In the genomic region with DNA sequence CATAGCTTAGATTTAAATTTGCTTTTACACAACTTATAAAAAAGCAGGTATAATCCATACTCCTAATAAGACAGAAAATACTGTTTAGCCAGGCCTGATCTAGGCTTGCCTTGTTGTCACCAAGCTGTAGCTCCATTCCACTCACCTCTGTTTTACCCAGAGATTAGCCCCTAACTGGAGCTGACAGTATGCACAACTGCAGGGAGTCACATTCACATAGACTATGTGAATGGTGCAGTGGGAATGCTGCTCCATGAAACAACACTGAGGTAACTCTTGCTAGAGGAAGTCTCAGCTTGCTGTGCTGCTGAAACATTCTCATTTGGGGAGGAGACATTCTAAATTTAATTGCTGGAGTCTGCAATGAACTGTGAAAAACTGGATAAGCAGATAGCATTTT, we compare ENCODE assay signal across 14 cellular contexts.
"Had no signal": no experiment of that assay in that cellular context is flagged by ENCODE, and none has a peak within 500 bp of the region (broad histone marks: within the 10 kb centered on the region; RNA-seq: fewer than 3 reads in every experiment).

No MANE protein-coding gene starts in this region.

- DNase-seq: activated CD4-positive, alpha-beta memory T cell treated with anti-CD3 and anti-CD28 coated beads for 36 hours; foreskin melanocyte; heart right ventricle; left colon; mucosa of descending colon; naive thymus-derived CD8-positive, alpha-beta T cell; nucleus accumbens; spleen; stimulated activated CD4-positive, alpha-beta T cell treated with anti-CD3 and anti-CD28 coated beads, Interleukin-1b, Interleukin-23, amount 100 ng/mL, for 48 hours; stimulated activated naive B cell treated with anti-CD40 and anti-IgM and Interleukin-4, amounts not matched to agents 10 μg/mL and 1 μg/mL and 100 μg/mL, for 72 hours; T-helper 9 cell had no signal

- H3K9me3 ChIP-seq: ascending aorta, mucosa of descending colon had no signal

- H3K4me1 ChIP-seq: ascending aorta, heart right ventricle, spleen, tibial nerve had no signal

- ATAC-seq: heart right ventricle; left colon; mucosa of descending colon; naive thymus-derived CD8-positive, alpha-beta T cell; sciatic nerve; stimulated activated naive B cell treated with anti-CD40 and anti-IgM and Interleukin-4, amounts not matched to agents 10 μg/mL and 1 μg/mL and 100 μg/mL, for 72 hours had no signal

- H3K27me3 ChIP-seq: ascending aorta, heart right ventricle, spleen, tibial nerve had no signal

- H3K9me3 Mint-ChIP-seq: stimulated activated naive B cell treated with anti-CD40 and anti-IgM and Interleukin-4, amounts not matched to agents 10 μg/mL and 1 μg/mL and 100 μg/mL, for 72 hours had no signal

- H3K27me3 Mint-ChIP-seq: activated CD4-positive, alpha-beta memory T cell treated with anti-CD3 and anti-CD28 coated beads for 36 hours; stimulated activated naive B cell treated with anti-CD40 and anti-IgM and Interleukin-4, amounts not matched to agents 10 μg/mL and 1 μg/mL and 100 μg/mL, for 72 hours had no signal

- H3K36me3 Mint-ChIP-seq: activated CD4-positive, alpha-beta memory T cell treated with anti-CD3 and anti-CD28 coated beads for 36 hours; stimulated activated naive B cell treated with anti-CD40 and anti-IgM and Interleukin-4, amounts not matched to agents 10 μg/mL and 1 μg/mL and 100 μg/mL, for 72 hours had no signal

- H3K4me3 ChIP-seq: ascending aorta, heart right ventricle, mucosa of descending colon, spleen, tibial nerve had no signal

- H3K36me3 ChIP-seq: ascending aorta, heart right ventricle, spleen, tibial nerve had no signal

- H3K4me1 Mint-ChIP-seq: naive thymus-derived CD8-positive, alpha-beta T cell; stimulated activated naive B cell treated with anti-CD40 and anti-IgM and Interleukin-4, amounts not matched to agents 10 μg/mL and 1 μg/mL and 100 μg/mL, for 72 hours had no signal

- H3K4me3 Mint-ChIP-seq: activated CD4-positive, alpha-beta memory T cell treated with anti-CD3 and anti-CD28 coated beads for 36 hours; naive thymus-derived CD8-positive, alpha-beta T cell; stimulated activated naive B cell treated with anti-CD40 and anti-IgM and Interleukin-4, amounts not matched to agents 10 μg/mL and 1 μg/mL and 100 μg/mL, for 72 hours had no signal

- H3K27ac ChIP-seq: ascending aorta, heart right ventricle, spleen, tibial nerve had no signal
